In genomic region chr7:56092789-56093531, GRCh38 we compare ENCODE assay signal across 8 cellular contexts. TPM values are rescaled to one million over a fixed set of nuclear protein-coding genes. Genes with fewer than 3 reads are reported as not detected.
DNase-seq lines count a peak whose midpoint lies in the region; FAIRE-seq and TF ChIP-seq lines count a peak whose summit lies in the region.

TSS of gene PHKG1 (minus strand) at chr7:56092952. CDS start at chr7:56088941, 4,011 bp downstream.

- 45 to 58% (median 53%) methylated on average over 19 of the region's 19 CpGs for WGBS in small intestine, 3 donors

- no peaks in the 10 kb centered on the region for H3K9me3 ChIP-seq in MG63
- H3K9me3 ChIP-seq in small intestine (ENCODE audit: control insufficient read depth, low read depth): no peaks in the 10 kb centered on the region

- FAIRE-seq in small intestine (lab: Jason Lieb, UNC): no peak

- H3K27ac ChIP-seq in C4-2B (peak within 1 kb of the TSS; percentile 52), small intestine (ENCODE audit: low read depth in 1 of 2, low read length in 1 of 2) (peak within 1 kb of the TSS in 1 of 2 donors; percentile 21)

- in situ Hi-C loops in astrocyte of the cerebellum (cut with HindIII; ENCODE audit: low sequenced_read_pairs): no loop called here

- no peaks in the 10 kb centered on the region for H3K4me1 ChIP-seq in small intestine (ENCODE audit: control insufficient read depth in 2 of 2, insufficient read depth in 1 of 2, low read depth in 1 of 2, low read length in 1 of 2)

- no peaks in the 10 kb centered on the region for H3K27me3 ChIP-seq in MG63
- H3K27me3 ChIP-seq in small intestine (ENCODE audit: control insufficient read depth in 2 of 2, insufficient read depth in 2 of 2, low read length in 2 of 2): no peaks in the 10 kb centered on the region

- H3K4me3 ChIP-seq in MG63 (no peak within 1 kb of the TSS), astrocyte of the cerebellum (ENCODE audit: low read depth, low read length) (no peak within 1 kb of the TSS), small intestine (ENCODE audit: low read depth in 1 of 2, low read length in 2 of 2) (no peak within 1 kb of the TSS)

- H3K36me3 ChIP-seq in MG63 (peaks cover 3% of the 10 kb centered on the region), small intestine (ENCODE audit: control insufficient read depth in 2 of 2, insufficient read depth in 2 of 2, low read length in 2 of 2) (no peaks in the 10 kb centered on the region)

- DNase-seq in MG63: peak; percentile 92
- peak; percentile 87 for DNase-seq in astrocyte of the cerebellum (ENCODE audit: low read depth)
- DNase-seq in hypothalamus (lab: John Stamatoyannopoulos, UW): peak in 50 of 51 donors; percentile 11 to 88 (median 70)
- peak; percentile 42 for DNase-seq in small intestine
- DNase-seq in GM10266 (ENCODE audit: extremely low spot score): no peak
- no peak for DNase-seq in NK-92 (lab: John Stamatoyannopoulos, UW; ENCODE audit: unreplicated experiment)
- DNase-seq in GM10248 (ENCODE audit: extremely low spot score): no peak

- peak; percentile 84 for TF ChIP-seq CTCF in C4-2B (conservative IDR thresholded peaks at IDR 0.05)
- TF ChIP-seq CTCF in astrocyte of the cerebellum (IDR thresholded peaks at IDR 0.05; ENCODE audit: low read depth, low read length, missing control alignments): peak; percentile 63
- TF ChIP-seq CTCF in GM10266 (IDR thresholded peaks at IDR 0.05; ENCODE audit: control insufficient read depth, insufficient read depth, low read depth, missing control alignments): no peak
- TF ChIP-seq CTCF in GM10248 (IDR thresholded peaks at IDR 0.05; ENCODE audit: control extremely low read depth, extremely low read depth, low read depth, missing control alignments): no peak

- CTCF ChIA-PET in GM10248 (lab: Yijun Ruan, JAX): interaction anchor here (1.2 to 1.4 kb wide), 2 partner anchors 10 to 18 kb away, joined by 3 to 5 read pairs; no protein-coding TSS in a partner anchor

- POLR2A ChIA-PET in GM10248 (lab: Yijun Ruan, JAX): interaction anchor here (1.1 to 1.3 kb wide), 2 partner anchors 13 to 42 kb away, joined by 4 read pairs; partner anchors contain the start of genes CCT6A and PSPH

RNA-seq across cellular contexts. Expression of gene PHKG1, which starts in this region (rescaled TPM):
- 5.5 TPM in 1 of 2 replicates, not detected in the other for total RNA-seq in MG63 (2014; rRNA removed; shearing (Covaris generic); ENCODE audit: low replicate concordance)
- 1 to 10 TPM in 1 of 3 donors, under 1 TPM in 2; 0.49 to 1.6 (median 0.81) TPM for polyA plus RNA-seq in small intestine

Comparison
In these comparisons a context has a peak if more than half of its experiments do, and no peak if none do; other contexts are left out.
1. CTCF ChIP-seq: peak in C4-2B (single experiment) and astrocyte of the cerebellum (single experiment); none in GM10266 (single experiment) and GM10248 (single experiment).
2. DNase-seq: peak in MG63 (single experiment), astrocyte of the cerebellum (single experiment), hypothalamus (50 of 51) and small intestine (single experiment); none in GM10266 (single experiment), NK-92 (single experiment) and GM10248 (single experiment).